24 cellular contexts compared by ENCODE assay signal in genomic region chr2:20574930-20575329, GRCh38.
DNase-seq lines count a peak whose midpoint lies in the region; ATAC-seq and TF ChIP-seq lines count a peak whose summit lies in the region.
"Had no signal": no experiment of that assay in that cellular context is flagged by ENCODE, and none has a peak within 500 bp of the region (broad histone marks: within the 10 kb centered on the region; RNA-seq: fewer than 3 reads in every experiment).

No MANE protein-coding gene starts in this region.

- H3K4me3 Mint-ChIP-seq in activated T-helper 17 cell treated with anti-CD3 and anti-CD28 coated beads, Interleukin-2, amount 50 U/mL, for 72 hours, result no peak overlapping the region
- H3K4me3 Mint-ChIP-seq in stimulated activated naive B cell treated with anti-CD40 and anti-IgM and Interleukin-4, amounts not matched to agents 10 μg/mL and 1 μg/mL and 100 μg/mL, for 72 hours, result no peak overlapping the region
- H3K4me3 Mint-ChIP-seq in stimulated activated memory B cell treated with anti-CD40 and anti-IgM and Interleukin-4, amounts not matched to agents 10 μg/mL and 1 μg/mL and 100 μg/mL, for 72 hours, result no peak overlapping the region
- H3K4me3 Mint-ChIP-seq: activated naive CD8-positive, alpha-beta T cell treated with anti-CD3 and anti-CD28 coated beads for 36 hours; GM23338; T-cell had no signal

- no peaks in the 10 kb centered on the region for H3K27me3 Mint-ChIP-seq in activated T-helper 17 cell treated with anti-CD3 and anti-CD28 coated beads, Interleukin-2, amount 50 U/mL, for 72 hours
- H3K27me3 Mint-ChIP-seq in stimulated activated naive B cell treated with anti-CD40 and anti-IgM and Interleukin-4, amounts not matched to agents 10 μg/mL and 1 μg/mL and 100 μg/mL, for 72 hours, result no peaks in the 10 kb centered on the region
- no peaks in the 10 kb centered on the region for H3K27me3 Mint-ChIP-seq in stimulated activated memory B cell treated with anti-CD40 and anti-IgM and Interleukin-4, amounts not matched to agents 10 μg/mL and 1 μg/mL and 100 μg/mL, for 72 hours
- H3K27me3 Mint-ChIP-seq: activated naive CD8-positive, alpha-beta T cell treated with anti-CD3 and anti-CD28 coated beads for 36 hours; T-cell had no signal

- no peak for TF ChIP-seq CTCF in dorsolateral prefrontal cortex (IDR thresholded peaks at IDR 0.05 in 54 of 56, conservative IDR thresholded peaks at IDR 0.05 in 2 of 56; ENCODE audit: low read depth in 1 of 56, partially characterized antibody in 56 of 56)
- TF ChIP-seq CTCF in lower lobe of right lung (IDR thresholded peaks at IDR 0.05), result no peak

- H3K9me3 Mint-ChIP-seq in activated T-helper 17 cell treated with anti-CD3 and anti-CD28 coated beads, Interleukin-2, amount 50 U/mL, for 72 hours, result no peaks in the 10 kb centered on the region
- H3K9me3 Mint-ChIP-seq in stimulated activated naive B cell treated with anti-CD40 and anti-IgM and Interleukin-4, amounts not matched to agents 10 μg/mL and 1 μg/mL and 100 μg/mL, for 72 hours, result no peaks in the 10 kb centered on the region
- H3K9me3 Mint-ChIP-seq in stimulated activated memory B cell treated with anti-CD40 and anti-IgM and Interleukin-4, amounts not matched to agents 10 μg/mL and 1 μg/mL and 100 μg/mL, for 72 hours, result no peaks in the 10 kb centered on the region
- H3K9me3 Mint-ChIP-seq: activated naive CD8-positive, alpha-beta T cell treated with anti-CD3 and anti-CD28 coated beads for 36 hours; CD8-positive, alpha-beta memory T cell; GM23338; T-cell had no signal

- no peaks in the 10 kb centered on the region for H3K9me3 ChIP-seq in lower lobe of right lung
- no peaks in the 10 kb centered on the region for H3K9me3 ChIP-seq in MG63
- H3K9me3 ChIP-seq: testis had no signal

- H3K36me3 ChIP-seq in lower lobe of right lung (no peaks in the 10 kb centered on the region), MG63 (no peaks in the 10 kb centered on the region)

- H3K36me3 Mint-ChIP-seq in activated T-helper 17 cell treated with anti-CD3 and anti-CD28 coated beads, Interleukin-2, amount 50 U/mL, for 72 hours (ENCODE audit: low read depth), result no peaks in the 10 kb centered on the region
- peaks cover 0 to 7% of the 10 kb centered on the region in 2 donors for H3K36me3 Mint-ChIP-seq in stimulated activated naive B cell treated with anti-CD40 and anti-IgM and Interleukin-4, amounts not matched to agents 10 μg/mL and 1 μg/mL and 100 μg/mL, for 72 hours
- H3K36me3 Mint-ChIP-seq in stimulated activated memory B cell treated with anti-CD40 and anti-IgM and Interleukin-4, amounts not matched to agents 10 μg/mL and 1 μg/mL and 100 μg/mL, for 72 hours, result no peaks in the 10 kb centered on the region
- H3K36me3 Mint-ChIP-seq: T-cell had no signal

- no peak for ATAC-seq in activated T-helper 17 cell treated with anti-CD3 and anti-CD28 coated beads, Interleukin-2, amount 50 U/mL, for 72 hours (replicated peaks)
- ATAC-seq in lower lobe of right lung, result no peak
- ATAC-seq in stimulated activated naive B cell treated with anti-CD40 and anti-IgM and Interleukin-4, amounts not matched to agents 10 μg/mL and 1 μg/mL and 100 μg/mL, for 72 hours (replicated peaks), result no peak
- no peak for ATAC-seq in stimulated activated memory B cell treated with anti-CD40 and anti-IgM and Interleukin-4, amounts not matched to agents 10 μg/mL and 1 μg/mL and 100 μg/mL, for 72 hours
- ATAC-seq: GM12878, K562, PC-3, T-cell had no signal

- H3K4me3 ChIP-seq in dorsolateral prefrontal cortex, result no peak overlapping the region
- no peak overlapping the region for H3K4me3 ChIP-seq in lower lobe of right lung
- no peak overlapping the region for H3K4me3 ChIP-seq in MG63
- H3K4me3 ChIP-seq: GM12878, GM23338, K562, testis had no signal

- H3K4me1 Mint-ChIP-seq in activated T-helper 17 cell treated with anti-CD3 and anti-CD28 coated beads, Interleukin-2, amount 50 U/mL, for 72 hours, result peaks cover 23% of the 10 kb centered on the region
- peaks cover 34 to 45% of the 10 kb centered on the region in 2 donors for H3K4me1 Mint-ChIP-seq in stimulated activated naive B cell treated with anti-CD40 and anti-IgM and Interleukin-4, amounts not matched to agents 10 μg/mL and 1 μg/mL and 100 μg/mL, for 72 hours
- peaks cover 34% of the 10 kb centered on the region for H3K4me1 Mint-ChIP-seq in stimulated activated memory B cell treated with anti-CD40 and anti-IgM and Interleukin-4, amounts not matched to agents 10 μg/mL and 1 μg/mL and 100 μg/mL, for 72 hours

- peak overlapping the region; percentile 94 for H3K27ac Mint-ChIP-seq in activated T-helper 17 cell treated with anti-CD3 and anti-CD28 coated beads, Interleukin-2, amount 50 U/mL, for 72 hours
- peak overlapping the region; percentile 69 for H3K27ac Mint-ChIP-seq in stimulated activated naive B cell treated with anti-CD40 and anti-IgM and Interleukin-4, amounts not matched to agents 10 μg/mL and 1 μg/mL and 100 μg/mL, for 72 hours
- H3K27ac Mint-ChIP-seq in stimulated activated memory B cell treated with anti-CD40 and anti-IgM and Interleukin-4, amounts not matched to agents 10 μg/mL and 1 μg/mL and 100 μg/mL, for 72 hours, result no peak overlapping the region
- H3K27ac Mint-ChIP-seq: activated naive CD8-positive, alpha-beta T cell treated with anti-CD3 and anti-CD28 coated beads for 36 hours; GM23338 had no signal

- DNase-seq in dorsolateral prefrontal cortex (no peak), lower lobe of right lung (no peak), C1 segment of cervical spinal cord (lab: John Stamatoyannopoulos, UW) (no peak), MG63 (no peak), DMS114 treated with DMSO at 0.1 percent for 48 hours (lab: John Stamatoyannopoulos, UW; ENCODE audit: unreplicated experiment) (no peak)
- no peak for DNase-seq in stimulated activated naive B cell treated with anti-CD40 and anti-IgM and Interleukin-4, amounts not matched to agents 10 μg/mL and 1 μg/mL and 100 μg/mL, for 72 hours
- DNase-seq: activated CD4-positive, alpha-beta T cell treated with anti-CD3 and anti-CD28 coated beads for 4 hours; activated naive CD8-positive, alpha-beta T cell treated with anti-CD3 and anti-CD28 coated beads for 36 hours; CD8-positive, alpha-beta memory T cell; cortex of kidney; foreskin melanocyte; kidney glomerular epithelial cell; NCI-H1930; NCI-H226; PC-3; stimulated activated CD4-positive, alpha-beta T cell treated with anti-CD3 and anti-CD28 coated beads, Interleukin-12 subunit alpha, Interleukin-12 subunit beta, amount 100 ng/mL, for 4 hours; T-cell; testis had no signal

- peak overlapping the region in 47 of 59 donors; percentile 16 to 94 (median 80) for H3K27ac ChIP-seq in dorsolateral prefrontal cortex
- peak overlapping the region; percentile 22 for H3K27ac ChIP-seq in lower lobe of right lung
- H3K27ac ChIP-seq: epithelial cell of prostate, testis had no signal

- peaks cover 83% of the 10 kb centered on the region for H3K4me1 ChIP-seq in lower lobe of right lung

- H3K27me3 ChIP-seq in dorsolateral prefrontal cortex, result no peaks in the 10 kb centered on the region
- H3K27me3 ChIP-seq in lower lobe of right lung (ENCODE audit: low read depth), result no peaks in the 10 kb centered on the region
- H3K27me3 ChIP-seq in MG63, result no peaks in the 10 kb centered on the region
- H3K27me3 ChIP-seq: testis had no signal

- intact Hi-C loops in dorsolateral prefrontal cortex (cut with DNase I), result loop anchor here in 1 of 2 donors (5.0 kb wide), 1 partner anchor 58 kb away; no protein-coding TSS in a partner anchor
- intact Hi-C loops in lower lobe of right lung (cut with DNase I), result no loop called here
